In the genomic region with DNA sequence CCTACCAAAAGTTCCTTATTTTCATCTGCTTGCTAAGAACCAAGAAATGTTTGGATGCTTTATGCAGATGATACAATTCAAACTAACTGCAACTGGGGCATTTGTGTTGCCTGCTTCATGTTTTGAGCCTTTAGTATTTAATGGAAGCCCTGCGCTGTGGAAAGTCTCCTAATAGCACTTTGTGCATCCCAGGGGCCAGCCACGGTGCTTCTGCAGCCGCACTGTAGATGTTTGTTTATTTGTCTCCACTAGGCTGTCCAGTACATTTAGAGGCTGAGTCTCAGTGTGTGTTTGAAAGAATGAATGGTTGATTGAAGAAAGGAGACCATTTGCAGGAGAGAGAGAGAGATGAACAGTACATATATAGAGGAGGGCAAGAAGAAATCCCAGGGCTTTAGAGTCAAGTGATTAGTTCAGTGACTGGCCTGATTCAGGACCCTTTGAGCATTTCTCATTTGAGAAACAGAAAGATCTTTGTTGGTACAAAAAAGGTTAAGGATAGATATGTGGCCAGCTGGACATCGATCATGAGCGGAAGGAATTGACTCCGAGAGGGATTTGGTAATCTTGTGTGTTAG, we compare ENCODE assay signal across 11 cellular contexts.
"Had no signal": no experiment of that assay in that cellular context is flagged by ENCODE, and none has a peak within 500 bp of the region (broad histone marks: within the 10 kb centered on the region; RNA-seq: fewer than 3 reads in every experiment).

No MANE protein-coding gene starts in this region.

- H3K9me3 Mint-ChIP-seq: central memory CD8-positive, alpha-beta T cell; stimulated activated effector memory CD8-positive, alpha-beta T cell treated with anti-CD3 and anti-CD28 coated beads, Interleukin-12 subunit alpha, Interleukin-12 subunit beta, amount 100 ng/mL, for 72 hours; T-helper 2 cell treated with Interferon-gamma antibody and Interleukin-4, amounts not matched to agents 5 μg/mL and 100 μg/mL, for 36 hours had no signal

- H3K27ac Mint-ChIP-seq: stimulated activated effector memory CD8-positive, alpha-beta T cell treated with anti-CD3 and anti-CD28 coated beads, Interleukin-12 subunit alpha, Interleukin-12 subunit beta, amount 100 ng/mL, for 72 hours; T-helper 2 cell treated with Interferon-gamma antibody and Interleukin-4, amounts not matched to agents 5 μg/mL and 100 μg/mL, for 36 hours had no signal

- ATAC-seq: activated CD4-positive, CD25-positive, alpha-beta regulatory T cell treated with anti-CD3 and anti-CD28 coated beads, Interleukin-2, amount 50 U/mL, for 24 hours; pancreas; stimulated activated effector memory CD8-positive, alpha-beta T cell treated with anti-CD3 and anti-CD28 coated beads, Interleukin-12 subunit alpha, Interleukin-12 subunit beta, amount 100 ng/mL, for 72 hours had no signal

- H3K4me3 Mint-ChIP-seq: central memory CD8-positive, alpha-beta T cell; stimulated activated effector memory CD8-positive, alpha-beta T cell treated with anti-CD3 and anti-CD28 coated beads, Interleukin-12 subunit alpha, Interleukin-12 subunit beta, amount 100 ng/mL, for 72 hours; T-helper 2 cell treated with Interferon-gamma antibody and Interleukin-4, amounts not matched to agents 5 μg/mL and 100 μg/mL, for 36 hours had no signal

- H3K36me3 ChIP-seq: pancreas, right atrium auricular region, tibial nerve had no signal

- DNase-seq: activated naive CD4-positive, alpha-beta T cell treated with anti-CD3 and anti-CD28 coated beads, Interleukin-2, amount 50 U/mL, for 16 hours; effector memory CD4-positive, alpha-beta T cell; mesendoderm; pancreas had no signal

- H3K27ac ChIP-seq: epithelial cell of prostate, pancreas, right atrium auricular region, tibial nerve had no signal

- H3K27me3 Mint-ChIP-seq: central memory CD8-positive, alpha-beta T cell had no signal

- H3K36me3 Mint-ChIP-seq: stimulated activated effector memory CD8-positive, alpha-beta T cell treated with anti-CD3 and anti-CD28 coated beads, Interleukin-12 subunit alpha, Interleukin-12 subunit beta, amount 100 ng/mL, for 72 hours had no signal

- H3K4me3 ChIP-seq: pancreas, right atrium auricular region, tibial nerve had no signal

- H3K9me3 ChIP-seq: pancreas, right atrium auricular region, tibial nerve had no signal

- H3K27me3 ChIP-seq: pancreas, right atrium auricular region, tibial nerve had no signal
